ENCODE assay signal across 8 cellular contexts in the genomic region with DNA sequence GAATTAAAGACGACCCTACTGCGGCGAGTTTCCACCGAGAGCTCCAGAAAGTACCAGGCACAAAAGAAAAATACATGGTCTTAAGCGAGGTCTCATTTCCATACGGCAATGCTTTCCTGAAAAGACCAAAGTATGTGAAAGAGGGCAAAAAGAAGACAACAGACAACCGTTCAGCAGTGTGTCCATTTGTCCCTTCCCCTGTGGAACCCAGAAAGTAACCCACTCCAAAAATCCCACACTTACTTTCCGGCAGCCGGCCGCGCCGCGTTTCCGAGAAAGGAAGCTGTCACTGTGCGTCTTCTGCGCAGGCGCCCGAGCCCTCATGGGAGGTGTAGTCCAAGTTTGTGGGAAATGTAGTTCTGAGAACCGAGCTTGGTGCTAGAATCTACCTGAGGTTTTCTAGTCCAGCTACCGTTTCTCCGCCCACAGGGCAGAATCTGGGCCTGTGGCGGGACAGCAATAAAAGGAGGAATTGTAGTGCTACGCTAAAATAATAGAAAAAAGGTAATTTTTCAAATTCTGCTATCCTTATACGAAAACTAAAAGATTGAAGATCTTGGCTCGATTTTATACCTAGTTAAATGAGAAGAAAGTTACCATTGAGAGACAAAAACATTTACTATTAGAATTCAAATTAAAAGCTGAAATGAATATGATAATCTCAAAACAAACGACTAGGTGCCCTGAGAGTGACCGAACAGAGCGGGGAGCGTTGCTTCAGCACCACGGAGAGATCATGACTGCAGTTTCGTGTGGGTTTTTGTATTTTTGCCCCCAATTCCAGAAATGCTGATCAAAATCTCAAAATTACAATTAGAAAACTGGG. TPM values are rescaled to one million over a fixed set of nuclear protein-coding genes. Genes with fewer than 3 reads are reported as not detected.
DNase-seq lines count a peak whose midpoint lies in the region; ATAC-seq and TF ChIP-seq lines count a peak whose summit lies in the region.

A gene with protein sequence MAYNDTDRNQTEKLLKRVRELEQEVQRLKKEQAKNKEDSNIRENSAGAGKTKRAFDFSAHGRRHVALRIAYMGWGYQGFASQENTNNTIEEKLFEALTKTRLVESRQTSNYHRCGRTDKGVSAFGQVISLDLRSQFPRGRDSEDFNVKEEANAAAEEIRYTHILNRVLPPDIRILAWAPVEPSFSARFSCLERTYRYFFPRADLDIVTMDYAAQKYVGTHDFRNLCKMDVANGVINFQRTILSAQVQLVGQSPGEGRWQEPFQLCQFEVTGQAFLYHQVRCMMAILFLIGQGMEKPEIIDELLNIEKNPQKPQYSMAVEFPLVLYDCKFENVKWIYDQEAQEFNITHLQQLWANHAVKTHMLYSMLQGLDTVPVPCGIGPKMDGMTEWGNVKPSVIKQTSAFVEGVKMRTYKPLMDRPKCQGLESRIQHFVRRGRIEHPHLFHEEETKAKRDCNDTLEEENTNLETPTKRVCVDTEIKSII (minus strand): TSS at position 280 of the 826 bp plus-strand sequence. CDS start 6,922 bp downstream, outside the sequence.

- ATAC-seq in GM18502 (IDR thresholded peaks at IDR 0.05; ENCODE audit: poor library complexity, unreplicated experiment): peak; percentile 98
- peak; percentile 87 for ATAC-seq in HG02943 (IDR thresholded peaks at IDR 0.05; ENCODE audit: low read depth, unreplicated experiment)
- ATAC-seq in right cardiac atrium: peak; percentile 94 to 95

- H3K9me3 ChIP-seq in right cardiac atrium (ENCODE audit: control insufficient read depth, low read length): no peaks in the 10 kb centered on the region
- no peaks in the 10 kb centered on the region for H3K9me3 ChIP-seq in vagina

- intact Hi-C loops in T-helper 2 cell treated with Interferon-gamma antibody and Interleukin-4, amounts not matched to agents 100 ng/mL and 5 ng/mL, for 36 hours (cut with micrococcal nuclease): loop anchor here (1.0 to 5.0 kb wide), 6 partner anchors 16 to 792 kb away; partner anchors contain the start of genes CDON, CHEK1, FAM118B and HYLS1
- intact Hi-C loops in right cardiac atrium (cut with DNase I): no loop called here
- intact Hi-C loops in vagina (cut with DNase I): no loop called here

- H3K4me1 ChIP-seq in right cardiac atrium (ENCODE audit: control insufficient read depth, insufficient read depth, low read length) (peaks cover 2% of the 10 kb centered on the region), vagina (peaks cover 25% of the 10 kb centered on the region)

- H3K36me3 ChIP-seq in vagina: peaks cover 0 to 14% of the 10 kb centered on the region in 2 donors

- no peak for TF ChIP-seq CTCF in vagina (IDR thresholded peaks at IDR 0.05)

- H3K27ac ChIP-seq in right cardiac atrium (ENCODE audit: low read length) (peak within 1 kb of the TSS; percentile 72), vagina (peak within 1 kb of the TSS; percentile 61)

- TF ChIP-seq POLR2A in vagina (IDR thresholded peaks at IDR 0.05): no peak

- DNase-seq in NCI-H187 treated with DMSO at 0.1 percent for 48 hours (lab: John Stamatoyannopoulos, UW): peak; percentile 74
- DNase-seq in anterior cingulate cortex (lab: John Stamatoyannopoulos, UW): peak in 57 of 58 donors; percentile 36 to 93 (median 82)
- DNase-seq in right cardiac atrium: peak; percentile 93 to 97 (median 96)
- peak; percentile 88 for DNase-seq in putamen (ENCODE audit: low spot score)
- no peak for DNase-seq in vagina (ENCODE audit: extremely low spot score in 2 of 2)

- WGBS in right cardiac atrium: 2% methylated on average over 31 of the region's 31 CpGs

- H3K4me3 ChIP-seq in right cardiac atrium (ENCODE audit: low read length): peak within 1 kb of the TSS; percentile 89
- peak within 1 kb of the TSS; percentile 53 to 74 for H3K4me3 ChIP-seq in vagina

- H3K27me3 ChIP-seq in right cardiac atrium (ENCODE audit: control insufficient read depth, insufficient read depth) (no peaks in the 10 kb centered on the region), vagina (peaks cover 7% of the 10 kb centered on the region)

RNA-seq across cellular contexts. Expression of the gene that starts here (rescaled TPM):
- total RNA-seq in T-helper 2 cell treated with Interferon-gamma antibody and Interleukin-4, amounts not matched to agents 100 ng/mL and 5 ng/mL, for 36 hours: 11.5 and 12.1 TPM in 2 replicates
- total RNA-seq in right cardiac atrium: 1 to 10 TPM; 6.1 to 9.5 (median 9.2) TPM
- polyA plus RNA-seq in right cardiac atrium: 5.7 TPM
- total RNA-seq in vagina: 8.1 TPM

Comparison
In these comparisons a context has a peak if more than half of its experiments do, and no peak if none do; other contexts are left out.
1. DNase-seq: peak in NCI-H187 treated with DMSO at 0.1 percent for 48 hours (single experiment), anterior cingulate cortex (57 of 58), right cardiac atrium (3 of 3) and putamen (single experiment); none in vagina (0 of 2).
2. Peak in every context shown above with its lines, with median percentiles within 50 percentile points of each other: ATAC-seq.